In genomic region chr1:92484472-92485373, GRCh38 we compare ENCODE assay signal across 8 cellular contexts. TPM values are rescaled to one million over a fixed set of nuclear protein-coding genes. Genes with fewer than 3 reads are reported as not detected.
DNase-seq lines count a peak whose midpoint lies in the region; ATAC-seq, FAIRE-seq and TF ChIP-seq lines count a peak whose summit lies in the region.

No MANE protein-coding gene starts in this region.

- H2AK5ac ChIP-seq in IMR-90 (ENCODE audit: low read depth, low read length) = no peak overlapping the region

- H3K27ac ChIP-seq in DND-41 (ENCODE audit: low read length) (peak overlapping the region; percentile 98), IMR-90 (ENCODE audit: insufficient read depth, low read length) (no peak overlapping the region), HepG2 (ENCODE audit: extremely low read length, insufficient read depth, low read length) (peak overlapping the region; percentile 77)

- WGBS in IMR-90 (ENCODE audit: extremely low coverage in 2 of 2, insufficient read length in 1 of 2), 2 experiments = 3% methylated on average over 32 of the region's 65 CpGs; no CpG with 5 or more reads in 1 of the 2 experiments
- WGBS in HepG2 (ENCODE audit: low lambda C conversion rate) = 0% methylated on average over 15 of the region's 65 CpGs

- TF ChIP-seq CTCF in DND-41 (IDR thresholded peaks at IDR 0.05; ENCODE audit: borderline replicate concordance, extremely low read depth, low read length, poor library complexity, severe bottlenecking) = peak; percentile 60
- no peak for TF ChIP-seq CTCF in IMR-90 (conservative IDR thresholded peaks at IDR 0.05; ENCODE audit: low read depth, low read length)
- peak; percentile 4 for TF ChIP-seq CTCF in astrocyte of the spinal cord (IDR thresholded peaks at IDR 0.05; ENCODE audit: low read depth, low read length)
- TF ChIP-seq CTCF in HepG2 (CRISPR knock-in tag; IDR thresholded peaks at IDR 0.05) = 0 out of 2 replicates have a peak, but pooled peaks have one; percentile 12

- peaks cover 48% of the 10 kb centered on the region for H3K36me3 ChIP-seq in DND-41 (ENCODE audit: insufficient read depth, low read length)
- no peaks in the 10 kb centered on the region for H3K36me3 ChIP-seq in IMR-90 (ENCODE audit: control insufficient read depth, insufficient read depth, low read length)
- H3K36me3 ChIP-seq in HepG2 (replicated peaks in 1 of 2; ENCODE audit: control insufficient read depth in 1 of 2, insufficient read depth in 2 of 2, low read length in 2 of 2) = peaks cover 0 to 2% of the 10 kb centered on the region in 2 experiments; a peak in 2 of 5 replicates

- H3K4me2 ChIP-seq in DND-41 (ENCODE audit: insufficient read depth, low read length) (peak overlapping the region; percentile 68), IMR-90 (ENCODE audit: low read depth, low read length) (peak overlapping the region; percentile 58; the same call in 1 of the 2 replicates), HepG2 (ENCODE audit: low read depth, low read length) (peak overlapping the region; percentile 87)

- H4K5ac ChIP-seq in IMR-90 (ENCODE audit: low read depth, low read length) = no peak overlapping the region

- no peak overlapping the region for H4K91ac ChIP-seq in IMR-90 (ENCODE audit: insufficient read depth, low read depth, low read length)

- no peak overlapping the region for H2BK5ac ChIP-seq in IMR-90 (ENCODE audit: low read depth, low read length, poor library complexity, severe bottlenecking)

- no peak overlapping the region for H2BK120ac ChIP-seq in IMR-90 (ENCODE audit: low read depth, low read length)

- peak; percentile 47 for ATAC-seq in DND-41 (ENCODE audit: insufficient read depth, low read depth)
- ATAC-seq in GM21423 (IDR thresholded peaks at IDR 0.05; ENCODE audit: unreplicated experiment) = peak; percentile 24
- ATAC-seq in IMR-90 (ENCODE audit: low read depth) = no peak
- ATAC-seq in HepG2 = peak; percentile 69

- no peak overlapping the region for H4K8ac ChIP-seq in IMR-90 (ENCODE audit: low read depth in 2 of 2, low read length in 2 of 2)

- TF ChIP-seq EP300 in HepG2 (IDR thresholded peaks at IDR 0.05; ENCODE audit: low read depth in 2 of 2, low read length in 2 of 2) (no peak), HepG2 (CRISPR knock-in tag; IDR thresholded peaks at IDR 0.05; ENCODE audit: borderline replicate concordance) (no peak)

- H3K79me1 ChIP-seq in IMR-90 (ENCODE audit: low read depth in 1 of 2, low read length in 2 of 2) = no peaks in the 10 kb centered on the region

- DNase-seq in DND-41 (peak; percentile 90), IMR-90 (no peak), T-helper 9 cell (peak; percentile 44), astrocyte of the spinal cord (ENCODE audit: low read depth, low spot score) (no peak), HepG2 (ENCODE audit: low spot score) (no peak), cerebellar nuclear complex (lab: John Stamatoyannopoulos, UW) (no peak)
- DNase-seq in stimulated activated CD8-positive, alpha-beta memory T cell treated with anti-CD3 and anti-CD28 coated beads, Interleukin-15, amount 100 ng/mL, for 4 hours (ENCODE audit: low read depth in 2 of 2) = peak; percentile 65 to 71

- H3K9me3 ChIP-seq in DND-41 (ENCODE audit: insufficient read depth, low read length, severe bottlenecking) (no peaks in the 10 kb centered on the region), IMR-90 (ENCODE audit: control insufficient read depth, insufficient read depth, low read length) (peaks cover 10% of the 10 kb centered on the region; the same call in 1 of the 2 replicates), HepG2 (ENCODE audit: low read length) (no peaks in the 10 kb centered on the region)

- H3K14ac ChIP-seq in IMR-90 (replicated peaks; ENCODE audit: low read depth, low read length) = no peak overlapping the region

- H3K9ac ChIP-seq in DND-41 (ENCODE audit: low read depth, low read length) (peak overlapping the region; percentile 98), IMR-90 (ENCODE audit: low read depth, low read length) (no peak overlapping the region), HepG2 (ENCODE audit: insufficient read depth, low read depth, low read length) (peak overlapping the region; percentile 78)

- TF ChIP-seq POLR2A in IMR-90 (IDR thresholded peaks at IDR 0.05; ENCODE audit: low read depth, low read length) = no peak
- no peak for TF ChIP-seq POLR2A in HepG2 (IDR thresholded peaks at IDR 0.05; ENCODE audit: insufficient read depth in 1 of 2, low read depth in 2 of 2, low read length in 2 of 2)

- dilution Hi-C loops in IMR-90 (cut with HindIII; ENCODE audit: low sequenced_read_pairs, unreplicated experiment) = no loop called here

- H2BK20ac ChIP-seq in IMR-90 (ENCODE audit: low read depth, low read length) = no peak overlapping the region

- no peak overlapping the region for H2BK15ac ChIP-seq in IMR-90 (ENCODE audit: low read depth, low read length)

- H3K4me1 ChIP-seq in DND-41 (ENCODE audit: insufficient read depth, low read length) = peaks cover 47% of the 10 kb centered on the region
- H3K4me1 ChIP-seq in IMR-90 (ENCODE audit: control insufficient read depth, insufficient read depth, low read length) = peaks cover 8% of the 10 kb centered on the region
- H3K4me1 ChIP-seq in HepG2 (ENCODE audit: insufficient read depth, low read length) = peaks cover 24% of the 10 kb centered on the region

- H3K79me2 ChIP-seq in DND-41 (ENCODE audit: insufficient read depth, low read length) (peaks cover 53% of the 10 kb centered on the region), HepG2 (ENCODE audit: insufficient read depth, low read length) (no peaks in the 10 kb centered on the region)

- POLR2A ChIA-PET in IMR-90 (lab: Charles Lee; ENCODE audit: unreplicated experiment) (interaction anchor here (0.5 kb wide), 1 partner anchor 17 kb away, joined by 5 read pairs; no protein-coding TSS in a partner anchor), HepG2 (lab: Yijun Ruan, JAX) (interaction anchor here (1.1 to 3.8 kb wide), 4 partner anchors 19 to 111 kb away, joined by 4 to 26 read pairs (median 20); no protein-coding TSS in a partner anchor)

- H3K4ac ChIP-seq in IMR-90 (ENCODE audit: low read depth, low read length) = no peak overlapping the region

- no peaks in the 10 kb centered on the region for H3K9me1 ChIP-seq in IMR-90 (ENCODE audit: insufficient read depth, low read length)

- intact Hi-C loops in IMR-90 (cut with micrococcal nuclease) = loop anchor here (10.0 kb wide), 1 partner anchor 350 kb away; the partner anchor contains the start of gene RPL5
- intact Hi-C loops in HepG2 (cut with micrococcal nuclease; ENCODE audit: unreplicated experiment) = loop anchor here (1.0 kb wide), 1 partner anchor 115 kb away; no protein-coding TSS in a partner anchor

- CTCF ChIA-PET in IMR-90 (lab: Yijun Ruan, JAX) (no interaction called here), HepG2 (lab: Yijun Ruan, JAX; ENCODE audit: low intra/inter-chr PET ratio, low total read pairs) (no interaction called here)

- H2AFZ ChIP-seq in DND-41 (ENCODE audit: low read depth, low read length) (peak overlapping the region; percentile 46), IMR-90 (replicated peaks; ENCODE audit: low read length, poor library complexity) (peak overlapping the region; percentile 85), HepG2 (ENCODE audit: low read length) (no peak overlapping the region)

- peak overlapping the region; percentile 77; the same call in 1 of the 2 replicates for H3K23ac ChIP-seq in IMR-90 (ENCODE audit: low read depth, low read length)

- H2AK9ac ChIP-seq in IMR-90 (replicated peaks; ENCODE audit: low read depth, low read length, poor library complexity) = no peak overlapping the region

- H3K4me3 ChIP-seq in DND-41 (ENCODE audit: low read depth in 1 of 2, low read length in 2 of 2) = peak overlapping the region; percentile 71 to 74
- H3K4me3 ChIP-seq in IMR-90 (ENCODE audit: insufficient read depth, low read depth, low read length) = no peak overlapping the region
- peak overlapping the region; percentile 40 for H3K4me3 ChIP-seq in astrocyte of the spinal cord (ENCODE audit: low read depth, low read length)
- peak overlapping the region; percentile 68 to 89 (median 87) for H3K4me3 ChIP-seq in HepG2 (replicated peaks in 1 of 3; ENCODE audit: insufficient read depth in 1 of 3, low read depth in 2 of 3, low read length in 3 of 3)

- no peak overlapping the region for H3K18ac ChIP-seq in IMR-90 (ENCODE audit: low read depth, low read length)

- H3K56ac ChIP-seq in IMR-90 (ENCODE audit: extremely low read depth, insufficient read depth, low read length) = no peak overlapping the region

- H3K27me3 ChIP-seq in DND-41 (ENCODE audit: insufficient read depth, low read length, poor library complexity) (no peaks in the 10 kb centered on the region), IMR-90 (ENCODE audit: control insufficient read depth, insufficient read depth, low read length) (peaks cover 90% of the 10 kb centered on the region), HepG2 (ENCODE audit: control insufficient read depth in 1 of 2, insufficient read depth in 2 of 2, low read length in 2 of 2) (no peaks in the 10 kb centered on the region; a peak in 2 of 5 replicates)

- BruUV-seq in IMR-90 (replicated peaks; lab: Mats Ljungman, UMichigan) (no TSS peak), HepG2 (replicated peaks; lab: Mats Ljungman, UMichigan) (TSS peak; percentile 51)

- H4K20me1 ChIP-seq in DND-41 (ENCODE audit: insufficient read depth, low read length) = peaks cover 17% of the 10 kb centered on the region; the same call in 1 of the 2 replicates
- H4K20me1 ChIP-seq in IMR-90 (ENCODE audit: insufficient read depth, low read length) = peaks cover 17% of the 10 kb centered on the region
- H4K20me1 ChIP-seq in HepG2 (ENCODE audit: insufficient read depth, low read length) = no peaks in the 10 kb centered on the region

- in situ Hi-C loops in IMR-90 (cut with MboI; ENCODE audit: low sequenced_read_pairs) = no loop called here
- in situ Hi-C loops in astrocyte of the spinal cord (cut with HindIII; ENCODE audit: low sequenced_read_pairs) = no loop called here
- in situ Hi-C loops in HepG2 (cut with HindIII; ENCODE audit: extremely low pct_ligation_motif_present, low pct_unique_long_range_greater_than_20kb) = loop anchor here (5.0 kb wide), 1 partner anchor 113 kb away; no protein-coding TSS in a partner anchor

- peak; percentile 40 for FAIRE-seq in HepG2 (lab: Jason Lieb, UNC)

- no peak for TF ChIP-seq RAD21 in IMR-90 (IDR thresholded peaks at IDR 0.05; ENCODE audit: low read length)
- no peak for TF ChIP-seq RAD21 in HepG2 (CRISPR knock-in tag; IDR thresholded peaks at IDR 0.05)

RNA-seq across cellular contexts. Expression of gene GFI1, which starts 2.0 kb away (rescaled TPM):
- total RNA-seq in IMR-90 (2012; rRNA removed) (under 0.01 TPM in 2 replicates), HepG2 (2016; rRNA removed; fragmentation: Illumina TruSeq; extraction: Trizol) (10.0 and 10.3 TPM in 2 replicates)
- polyA plus RNA-seq in IMR-90 (2012; rRNA removed) (0.16 and 0.21 TPM in 2 replicates), HepG2 (2011; rRNA removed) (8.7 and 10.5 TPM in 2 replicates)
- polyA plus RNA-seq in IMR-90 (2012; cell fraction: cytosol; rRNA removed) = 0.05 and 0.12 TPM in 2 replicates
- 0.85 and 1.0 TPM in 2 replicates for polyA plus RNA-seq in IMR-90 (2012; cell fraction: nucleus; rRNA removed; ENCODE audit: low replicate concordance)
- total RNA-seq in HepG2 (2016; cell fraction: cytosol; rRNA removed; fragmentation: Illumina TruSeq; extraction: Trizol; ENCODE audit: low read depth) = 2.2 and 2.4 TPM in 2 replicates
- total RNA-seq in HepG2 (2016; cell fraction: insoluble cytoplasmic fraction; rRNA removed; fragmentation: Illumina TruSeq; extraction: Trizol) = 7.8 and 10.1 TPM in 2 replicates
- total RNA-seq in HepG2 (2016; cell fraction: membrane; rRNA removed; fragmentation: Illumina TruSeq; extraction: Trizol) = 7.6 and 8.3 TPM in 2 replicates
- total RNA-seq in HepG2 (2016; cell fraction: nucleus; rRNA removed; fragmentation: Illumina TruSeq; extraction: Trizol) = 8.2 and 9.3 TPM in 2 replicates
- polyA plus RNA-seq in HepG2 (2011; cell fraction: cytosol; rRNA removed) = 6.4 and 8.9 TPM in 2 replicates
- polyA plus RNA-seq in HepG2 (2011; cell fraction: nucleus; rRNA removed) = 20.6 and 24.5 TPM in 2 replicates
- polyA plus RNA-seq in HepG2 (2012) = 5.6 and 9.4 TPM in 2 replicates
- polyA plus RNA-seq in HepG2 (2016; cell fraction: cytosol; fragmentation: Illumina TruSeq; extraction: Trizol; ENCODE audit: low read depth) = 1.7 and 1.8 TPM in 2 replicates
- polyA plus RNA-seq in HepG2 (2016; cell fraction: insoluble cytoplasmic fraction; fragmentation: Illumina TruSeq; extraction: Trizol; ENCODE audit: low read depth) = 9.4 and 11.2 TPM in 2 replicates
- 5.1 and 6.1 TPM in 2 replicates for polyA plus RNA-seq in HepG2 (2016; cell fraction: membrane; fragmentation: Illumina TruSeq; extraction: Trizol; ENCODE audit: low read depth)
- polyA plus RNA-seq in HepG2 (2016; cell fraction: nucleus; fragmentation: Illumina TruSeq; extraction: Trizol; ENCODE audit: insufficient read depth, low read depth) = 17.1 and 17.5 TPM in 2 replicates
- polyA minus RNA-seq in HepG2 (2011; rRNA and poly(A)+ RNA removed; ENCODE audit: low replicate concordance) = 1.0 and 21.8 TPM in 2 replicates
- 6.8 and 9.8 TPM in 2 replicates for polyA minus RNA-seq in HepG2 (2011; cell fraction: cytosol; rRNA and poly(A)+ RNA removed)
- polyA minus RNA-seq in HepG2 (2011; cell fraction: nucleus; rRNA and poly(A)+ RNA removed) = 14.0 and 15.8 TPM in 2 replicates

Comparison
In these comparisons a context has a peak if more than half of its experiments do, and no peak if none do; other contexts are left out.
1. DNase-seq: peak in DND-41 (single experiment), T-helper 9 cell (single experiment) and stimulated activated CD8-positive, alpha-beta memory T cell treated with anti-CD3 and anti-CD28 coated beads, Interleukin-15, amount 100 ng/mL, for 4 hours (2 of 2); none in IMR-90 (single experiment), astrocyte of the spinal cord (single experiment), HepG2 (single experiment) and cerebellar nuclear complex (0 of 2).
2. Peak in every context shown above with its lines, with median percentiles within 50 percentile points of each other: H3K4me2 ChIP-seq.